Comparison of ENCODE assay signal across 14 cellular contexts in the genomic region with DNA sequence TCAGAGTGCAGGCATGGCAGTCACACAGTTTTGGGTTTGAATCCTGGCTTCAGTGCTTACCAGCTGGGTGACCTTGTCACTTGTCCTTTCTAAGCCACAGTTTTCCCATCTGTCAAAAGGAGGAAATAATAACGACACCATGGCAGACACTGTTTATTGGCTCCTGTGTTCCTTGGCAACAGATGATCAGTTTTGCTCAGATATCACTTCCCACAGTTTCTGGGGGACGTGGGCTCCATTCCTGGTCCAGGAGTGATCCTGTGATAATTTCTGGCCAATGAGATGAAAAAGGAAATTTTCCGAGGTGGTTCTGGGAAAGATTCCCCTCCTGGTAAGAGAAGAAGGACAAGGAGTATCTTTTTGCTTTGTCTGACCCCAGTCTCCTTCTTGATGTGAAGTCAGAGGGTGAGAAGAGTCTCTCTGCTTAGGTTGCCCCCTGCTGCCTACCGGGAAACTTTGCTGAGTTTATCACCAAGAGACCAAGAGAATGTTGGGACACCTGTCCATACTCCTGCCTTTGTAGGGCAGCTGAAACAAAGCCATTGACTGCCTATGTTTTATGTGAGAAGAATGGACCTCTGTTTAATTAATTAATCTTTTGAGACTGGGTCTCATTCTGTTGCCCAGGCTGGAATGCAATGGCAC.
A peak's percentile ranks its signal among the peaks of the same experiment; 100 is the strongest.
DNase-seq lines count a peak whose midpoint lies in the region; ATAC-seq and TF ChIP-seq lines count a peak whose summit lies in the region.
"Had no signal": no experiment of that assay in that cellular context is flagged by ENCODE, and none has a peak within 500 bp of the region (broad histone marks: within the 10 kb centered on the region; RNA-seq: fewer than 3 reads in every experiment).

No MANE protein-coding gene starts in this region.

- H3F3A ChIP-seq in GM23338 (replicated peaks; ENCODE audit: low read depth) = no peaks in the 10 kb centered on the region

- no peaks in the 10 kb centered on the region for H4K20me1 ChIP-seq in GM23338 (replicated peaks; ENCODE audit: insufficient read depth)

- no peaks in the 10 kb centered on the region for H3K4me1 Mint-ChIP-seq in GM23338
- no peaks in the 10 kb centered on the region for H3K4me1 Mint-ChIP-seq in activated T-helper 2 cell treated with anti-CD3 and anti-CD28 coated beads, Interferon-gamma antibody, Interleukin-2, Interleukin-4, amounts not matched to agents 10 μg/mL and 5 μg/mL and 100 μg/mL, durations not matched to agents 14 hours and 24 hours and 36 hours (ENCODE audit: low read depth)
- H3K4me1 Mint-ChIP-seq: activated B cell treated with CpG ODN at 0.5 μM for 24 hours, CD14-positive monocyte had no signal

- no peak overlapping the region for H3K4me2 ChIP-seq in GM23338

- peak; percentile 59 for TF ChIP-seq CTCF in BE2C (IDR thresholded peaks at IDR 0.05; ENCODE audit: low read depth, low read length)
- peak; percentile 41 to 66 for TF ChIP-seq CTCF in GM23338 (conservative IDR thresholded peaks at IDR 0.05; ENCODE audit: low read depth in 2 of 2)
- no peak for TF ChIP-seq CTCF in foreskin fibroblast (IDR thresholded peaks at IDR 0.05; ENCODE audit: low read depth, low read length)
- TF ChIP-seq CTCF in tibial nerve (IDR thresholded peaks at IDR 0.05) = no peak

- no peak overlapping the region for H2AFZ ChIP-seq in GM23338

- DNase-seq in BE2C = peak; percentile 22
- peak; percentile 57 for DNase-seq in GM23338 (ENCODE audit: low spot score)
- DNase-seq in SK-N-DZ (ENCODE audit: low spot score) = peak; percentile 32
- peak; percentile 52 for DNase-seq in iPS-NIHi7 (ENCODE audit: extremely low spot score)
- DNase-seq in foreskin fibroblast = no peak
- DNase-seq in activated T-helper 2 cell treated with anti-CD3 and anti-CD28 coated beads, Interferon-gamma antibody, Interleukin-2, Interleukin-4, amounts not matched to agents 10 μg/mL and 5 μg/mL and 100 μg/mL, durations not matched to agents 14 hours and 24 hours and 36 hours (ENCODE audit: low spot score) = no peak
- DNase-seq in tibial nerve (ENCODE audit: low spot score in 2 of 2) = no peak
- DNase-seq: activated B cell treated with CpG ODN at 0.5 μM for 24 hours; activated effector memory CD4-positive, alpha-beta T cell treated with Interleukin-2 at 50 U/mL for 16 hours; NCI-H187 treated with DMSO at 0.1 percent for 48 hours; pancreas; stimulated activated CD4-positive, alpha-beta T cell treated with anti-CD3 and anti-CD28 coated beads, Interleukin-4, amount 100 ng/mL, for 1 hour had no signal

- 61 to 65% methylated on average over 4 of the region's 4 CpGs for WGBS in tibial nerve, 2 donors

- H3K36me3 ChIP-seq in BE2C (no peaks in the 10 kb centered on the region), GM23338 (ENCODE audit: insufficient read depth) (no peaks in the 10 kb centered on the region; the same call in 1 of the 2 replicates), tibial nerve (no peaks in the 10 kb centered on the region)
- H3K36me3 ChIP-seq: pancreas had no signal

- H3K36me3 Mint-ChIP-seq in GM23338 (ENCODE audit: low read depth) = peaks cover 5% of the 10 kb centered on the region; the same call in 1 of the 3 replicates
- H3K36me3 Mint-ChIP-seq in activated T-helper 2 cell treated with anti-CD3 and anti-CD28 coated beads, Interferon-gamma antibody, Interleukin-2, Interleukin-4, amounts not matched to agents 10 μg/mL and 5 μg/mL and 100 μg/mL, durations not matched to agents 14 hours and 24 hours and 36 hours (ENCODE audit: low read depth) = no peaks in the 10 kb centered on the region
- H3K36me3 Mint-ChIP-seq: CD14-positive monocyte had no signal

- no peak for TF ChIP-seq POLR2A in tibial nerve (IDR thresholded peaks at IDR 0.05)

- H3K9me3 ChIP-seq in BE2C (no peaks in the 10 kb centered on the region), tibial nerve (no peaks in the 10 kb centered on the region)
- H3K9me3 ChIP-seq: pancreas had no signal

- ATAC-seq in GM23338 (peak; percentile 71), GM21619 (IDR thresholded peaks at IDR 0.05; ENCODE audit: unreplicated experiment) (no peak)

- no peak overlapping the region for H3K4me3 ChIP-seq in BE2C (ENCODE audit: low read depth, low read length)
- no peak overlapping the region for H3K4me3 ChIP-seq in GM23338
- no peak overlapping the region for H3K4me3 ChIP-seq in foreskin fibroblast (ENCODE audit: low read depth in 1 of 2, low read length in 2 of 2)
- no peak overlapping the region for H3K4me3 ChIP-seq in tibial nerve
- H3K4me3 ChIP-seq: pancreas had no signal

- H3K9me3 Mint-ChIP-seq in GM23338 = peaks cover 16% of the 10 kb centered on the region
- no peaks in the 10 kb centered on the region for H3K9me3 Mint-ChIP-seq in activated T-helper 2 cell treated with anti-CD3 and anti-CD28 coated beads, Interferon-gamma antibody, Interleukin-2, Interleukin-4, amounts not matched to agents 10 μg/mL and 5 μg/mL and 100 μg/mL, durations not matched to agents 14 hours and 24 hours and 36 hours

- no peaks in the 10 kb centered on the region for H3K79me2 ChIP-seq in GM23338 (replicated peaks; ENCODE audit: insufficient read depth)

- intact Hi-C loops in activated T-helper 2 cell treated with anti-CD3 and anti-CD28 coated beads, Interferon-gamma antibody, Interleukin-2, Interleukin-4, amounts not matched to agents 10 μg/mL and 5 μg/mL and 100 μg/mL, durations not matched to agents 14 hours and 24 hours and 36 hours (cut with micrococcal nuclease) = no loop called here

- no peaks in the 10 kb centered on the region for H3K9me2 ChIP-seq in GM23338 (ENCODE audit: insufficient read depth)

- H3K4me1 ChIP-seq in BE2C = no peaks in the 10 kb centered on the region
- H3K4me1 ChIP-seq in GM23338 (ENCODE audit: insufficient read depth) = no peaks in the 10 kb centered on the region
- H3K4me1 ChIP-seq in tibial nerve = peaks cover 0 to 24% (median 5%) of the 10 kb centered on the region in 4 donors
- H3K4me1 ChIP-seq: pancreas had no signal

- no peak overlapping the region for H3K4me3 Mint-ChIP-seq in GM23338
- H3K4me3 Mint-ChIP-seq in activated T-helper 2 cell treated with anti-CD3 and anti-CD28 coated beads, Interferon-gamma antibody, Interleukin-2, Interleukin-4, amounts not matched to agents 10 μg/mL and 5 μg/mL and 100 μg/mL, durations not matched to agents 14 hours and 24 hours and 36 hours (ENCODE audit: low read depth) = no peak overlapping the region
- H3K4me3 Mint-ChIP-seq: activated B cell treated with CpG ODN at 0.5 μM for 24 hours, CD14-positive monocyte had no signal

- no peak overlapping the region for H3K27ac Mint-ChIP-seq in GM23338
- no peak overlapping the region for H3K27ac Mint-ChIP-seq in activated T-helper 2 cell treated with anti-CD3 and anti-CD28 coated beads, Interferon-gamma antibody, Interleukin-2, Interleukin-4, amounts not matched to agents 10 μg/mL and 5 μg/mL and 100 μg/mL, durations not matched to agents 14 hours and 24 hours and 36 hours
- H3K27ac Mint-ChIP-seq: activated B cell treated with CpG ODN at 0.5 μM for 24 hours, CD14-positive monocyte had no signal

- H3K27ac ChIP-seq in GM23338 (ENCODE audit: low read depth) = no peak overlapping the region
- no peak overlapping the region for H3K27ac ChIP-seq in tibial nerve
- H3K27ac ChIP-seq: pancreas had no signal

- TF ChIP-seq EP300 in tibial nerve (IDR thresholded peaks at IDR 0.05) = no peak

- H3K27me3 ChIP-seq in BE2C (no peaks in the 10 kb centered on the region), GM23338 (ENCODE audit: insufficient read depth) (no peaks in the 10 kb centered on the region), tibial nerve (no peaks in the 10 kb centered on the region)
- H3K27me3 ChIP-seq: pancreas had no signal

- H3K27me3 Mint-ChIP-seq in GM23338 (ENCODE audit: insufficient read depth, low read depth, poor library complexity) = peaks cover 2% of the 10 kb centered on the region
- H3K27me3 Mint-ChIP-seq in activated T-helper 2 cell treated with anti-CD3 and anti-CD28 coated beads, Interferon-gamma antibody, Interleukin-2, Interleukin-4, amounts not matched to agents 10 μg/mL and 5 μg/mL and 100 μg/mL, durations not matched to agents 14 hours and 24 hours and 36 hours (ENCODE audit: low read depth) = peaks cover 5% of the 10 kb centered on the region

TF ChIP-seq in GM23338, 12 proteins besides CTCF, POLR2A, EP300 and RAD21:
- TF ChIP-seq STAT1 (IDR thresholded peaks at IDR 0.05; ENCODE audit: unreplicated experiment) (no peak), EZH2 (IDR thresholded peaks at IDR 0.05; ENCODE audit: low read depth, unreplicated experiment) (no peak), CREB1 (CRISPR knock-in tag; IDR thresholded peaks at IDR 0.05; ENCODE audit: low read depth) (no peak), NANOG (IDR thresholded peaks at IDR 0.05; ENCODE audit: borderline replicate concordance) (no peak)
- TF ChIP-seq, protein P1, sequence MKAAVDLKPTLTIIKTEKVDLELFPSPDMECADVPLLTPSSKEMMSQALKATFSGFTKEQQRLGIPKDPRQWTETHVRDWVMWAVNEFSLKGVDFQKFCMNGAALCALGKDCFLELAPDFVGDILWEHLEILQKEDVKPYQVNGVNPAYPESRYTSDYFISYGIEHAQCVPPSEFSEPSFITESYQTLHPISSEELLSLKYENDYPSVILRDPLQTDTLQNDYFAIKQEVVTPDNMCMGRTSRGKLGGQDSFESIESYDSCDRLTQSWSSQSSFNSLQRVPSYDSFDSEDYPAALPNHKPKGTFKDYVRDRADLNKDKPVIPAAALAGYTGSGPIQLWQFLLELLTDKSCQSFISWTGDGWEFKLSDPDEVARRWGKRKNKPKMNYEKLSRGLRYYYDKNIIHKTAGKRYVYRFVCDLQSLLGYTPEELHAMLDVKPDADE (IDR thresholded peaks at IDR 0.05) = no peak

Comparison
In these comparisons a context has a peak if more than half of its experiments do, and no peak if none do; other contexts are left out.
1. DNase-seq: peak in BE2C (single experiment), GM23338 (single experiment), SK-N-DZ (single experiment) and iPS-NIHi7 (single experiment); none in foreskin fibroblast (0 of 2), activated T-helper 2 cell treated with anti-CD3 and anti-CD28 coated beads, Interferon-gamma antibody, Interleukin-2, Interleukin-4, amounts not matched to agents 10 μg/mL and 5 μg/mL and 100 μg/mL, durations not matched to agents 14 hours and 24 hours and 36 hours (single experiment) and tibial nerve (0 of 2).
2. CTCF ChIP-seq: peak in BE2C (single experiment) and GM23338 (2 of 2); none in foreskin fibroblast (single experiment) and tibial nerve (0 of 5).